1 cellular context compared by ENCODE assay signal in genomic region chr12:54005853-54006699, GRCh38.
TF ChIP-seq lines count a peak whose summit lies in the region.

No MANE protein-coding gene starts in this region.

TF ChIP-seq in K562, 482 proteins besides CTCF, POLR2A, EP300 and RAD21 (continues in another document):
- peak; percentile 96 for TF ChIP-seq ZFX (CRISPR knock-in tag; IDR thresholded peaks at IDR 0.05)
- no peak for TF ChIP-seq SNRNP70 (optimal IDR thresholded peaks at IDR 0.05; ENCODE audit: low read depth, low read length)
- TF ChIP-seq ZNF511 (CRISPR knock-in tag; IDR thresholded peaks at IDR 0.05): 0 out of 2 replicates have a peak, but pooled peaks have one; percentile 59
- TF ChIP-seq TFAP4 (CRISPR knock-in tag; IDR thresholded peaks at IDR 0.05; ENCODE audit: borderline replicate concordance): peak; percentile 56; the same call in 1 of the 2 replicates
- TF ChIP-seq HIVEP1 (CRISPR knock-in tag; IDR thresholded peaks at IDR 0.05): no peak
- no peak for TF ChIP-seq ZBTB5 (IDR thresholded peaks at IDR 0.05)
- TF ChIP-seq CBX3 (IDR thresholded peaks at IDR 0.05; ENCODE audit: borderline replicate concordance in 1 of 2, low read length in 2 of 2): no peak
- no peak for TF ChIP-seq PBX2 (CRISPR knock-in tag; IDR thresholded peaks at IDR 0.05; ENCODE audit: low read depth)
- no peak for TF ChIP-seq PBX2 (tag; conservative IDR thresholded peaks at IDR 0.05; ENCODE audit: low read depth)
- TF ChIP-seq ZNF23 (CRISPR knock-in tag; IDR thresholded peaks at IDR 0.05): no peak
- peak; percentile 29; the same call in 1 of the 2 replicates for TF ChIP-seq CREM (IDR thresholded peaks at IDR 0.05; ENCODE audit: low read depth)
- no peak for TF ChIP-seq AFF4 (CRISPR knock-in tag; IDR thresholded peaks at IDR 0.05)
- TF ChIP-seq PYGO2 (tag; IDR thresholded peaks at IDR 0.05): no peak
- no peak for TF ChIP-seq ZHX1 (conservative IDR thresholded peaks at IDR 0.05; ENCODE audit: low read length)
- TF ChIP-seq NCOA2 (IDR thresholded peaks at IDR 0.05; ENCODE audit: partially characterized antibody in 2 of 2): no peak
- no peak for TF ChIP-seq TCF7L2 (IDR thresholded peaks at IDR 0.05; ENCODE audit: low read depth, low read length)
- no peak for TF ChIP-seq MAFF (IDR thresholded peaks at IDR 0.05; ENCODE audit: low read length)
- TF ChIP-seq ETV5 (CRISPR knock-in tag; IDR thresholded peaks at IDR 0.05; ENCODE audit: low read depth): no peak
- TF ChIP-seq ZNF324 (CRISPR knock-in tag; IDR thresholded peaks at IDR 0.05): no peak
- TF ChIP-seq ZNF436 (CRISPR knock-in tag; IDR thresholded peaks at IDR 0.05): no peak
- TF ChIP-seq RFX5 (IDR thresholded peaks at IDR 0.05; ENCODE audit: low read depth, low read length): no peak
- peak; percentile 17; the same call in 1 of the 2 replicates for TF ChIP-seq MTA3 (IDR thresholded peaks at IDR 0.05; ENCODE audit: borderline replicate concordance)
- TF ChIP-seq SMARCC2 (IDR thresholded peaks at IDR 0.05; ENCODE audit: low read depth): no peak
- TF ChIP-seq CREB3 (tag; conservative IDR thresholded peaks at IDR 0.05; ENCODE audit: low read depth): no peak
- TF ChIP-seq SMARCE1 (IDR thresholded peaks at IDR 0.05): no peak
- peak; percentile 88 for TF ChIP-seq ZBTB33 (CRISPR knock-in tag; IDR thresholded peaks at IDR 0.05)
- TF ChIP-seq HMG20A (CRISPR knock-in tag; conservative IDR thresholded peaks at IDR 0.05): no peak
- TF ChIP-seq CCNT2 (IDR thresholded peaks at IDR 0.05; ENCODE audit: borderline replicate concordance, extremely low read depth, insufficient read length, low read depth, low read length): peak; percentile 26
- TF ChIP-seq MBD1 (CRISPR knock-in tag; IDR thresholded peaks at IDR 0.05): peak; percentile 91
- TF ChIP-seq DNMT1 (IDR thresholded peaks at IDR 0.05): no peak
- TF ChIP-seq GABPA (tag; conservative IDR thresholded peaks at IDR 0.05; ENCODE audit: low read depth): no peak
- no peak for TF ChIP-seq PHB (CRISPR knock-in tag; IDR thresholded peaks at IDR 0.05)
- no peak for TF ChIP-seq FOXP4 (CRISPR knock-in tag; IDR thresholded peaks at IDR 0.05; ENCODE audit: borderline replicate concordance)
- TF ChIP-seq CHD2 (IDR thresholded peaks at IDR 0.05; ENCODE audit: low read depth, low read length): no peak
- no peak for TF ChIP-seq ZNF449 (CRISPR knock-in tag; IDR thresholded peaks at IDR 0.05)
- TF ChIP-seq NCOR1 (IDR thresholded peaks at IDR 0.05): no peak
